ENCODE assay signal across 19 cellular contexts in genomic region chr15:82307714-82308081, GRCh38. TPM values are rescaled to one million over a fixed set of nuclear protein-coding genes. Genes with fewer than 3 reads are reported as not detected.
"Had no signal": no experiment of that assay in that cellular context is flagged by ENCODE, and none has a peak within 500 bp of the region (broad histone marks: within the 10 kb centered on the region; RNA-seq: fewer than 3 reads in every experiment).

No MANE protein-coding gene starts in this region.

- H3K4me3 Mint-ChIP-seq: endodermal cell; naive thymus-derived CD8-positive, alpha-beta T cell; stimulated activated naive B cell treated with anti-CD40 and anti-IgM and Interleukin-4, amounts not matched to agents 10 μg/mL and 1 μg/mL and 100 μg/mL, for 72 hours had no signal

- H3K4me3 ChIP-seq: heart left ventricle, ovary, right atrium auricular region, sigmoid colon, skin epidermis, stomach, uterus had no signal

- H3K9me3 ChIP-seq: ovary, right atrium auricular region, stomach, uterus had no signal

- H3K27ac ChIP-seq: heart left ventricle, ovary, right atrium auricular region, sigmoid colon, skin epidermis, stomach, uterus had no signal

- H3K36me3 ChIP-seq: heart left ventricle, ovary, right atrium auricular region, sigmoid colon, stomach, uterus had no signal

- ATAC-seq: heart left ventricle; left colon; naive thymus-derived CD8-positive, alpha-beta T cell; stimulated activated naive B cell treated with anti-CD40 and anti-IgM and Interleukin-4, amounts not matched to agents 10 μg/mL and 1 μg/mL and 100 μg/mL, for 72 hours had no signal

- H3K4me1 ChIP-seq: heart left ventricle, sigmoid colon, stomach, uterus had no signal

- H3K27ac Mint-ChIP-seq: endodermal cell; stimulated activated naive B cell treated with anti-CD40 and anti-IgM and Interleukin-4, amounts not matched to agents 10 μg/mL and 1 μg/mL and 100 μg/mL, for 72 hours had no signal

- H3K27me3 Mint-ChIP-seq: naive thymus-derived CD8-positive, alpha-beta T cell had no signal

- H3K4me1 Mint-ChIP-seq: endodermal cell; stimulated activated naive B cell treated with anti-CD40 and anti-IgM and Interleukin-4, amounts not matched to agents 10 μg/mL and 1 μg/mL and 100 μg/mL, for 72 hours had no signal

- DNase-seq: dermis blood vessel endothelial cell; heart left ventricle; hippocampal formation; left colon; mammary epithelial cell; naive thymus-derived CD8-positive, alpha-beta T cell; ovary; stimulated activated CD4-positive, alpha-beta T cell treated with anti-CD3 and anti-CD28 coated beads, Interleukin-2, amount 100 ng/mL, for 24 hours; stimulated activated CD4-positive, alpha-beta T cell treated with anti-CD3 and anti-CD28 coated beads, Interleukin-4, amount 100 ng/mL, for 4 hours; stimulated activated naive B cell treated with anti-CD40 and anti-IgM and Interleukin-4, amounts not matched to agents 10 μg/mL and 1 μg/mL and 100 μg/mL, for 72 hours; stomach; substantia nigra; trophoblast cell; uterus had no signal

- H3K27me3 ChIP-seq: heart left ventricle, ovary, right atrium auricular region, sigmoid colon, stomach, uterus had no signal

RNA-seq across cellular contexts. Expression of gene SAXO2, which starts 45.1 kb away (rescaled TPM):
- total RNA-seq: glomerular endothelial cell, right atrium auricular region had no signal
